ENCODE assay signal across 28 cellular contexts in genomic region chr7:13104128-13104527, GRCh38.
A peak's percentile ranks its signal among the peaks of the same experiment; 100 is the strongest.
DNase-seq lines count a peak whose midpoint lies in the region; ATAC-seq and TF ChIP-seq lines count a peak whose summit lies in the region.
"Had no signal": no experiment of that assay in that cellular context is flagged by ENCODE, and none has a peak within 500 bp of the region (broad histone marks: within the 10 kb centered on the region; RNA-seq: fewer than 3 reads in every experiment).

No MANE protein-coding gene starts in this region.

- TF ChIP-seq POLR2A in right lobe of liver (IDR thresholded peaks at IDR 0.05): no peak

- CTCF ChIA-PET in WTC11 (lab: Charles Lee): interaction anchor here (0.9 kb wide), 1 partner anchor 418 kb away, joined by 3 read pairs; no protein-coding TSS in a partner anchor

- intact Hi-C loops in right lobe of liver (cut with DNase I) (no loop called here), cardiac septum (cut with DNase I) (no loop called here)

- WGBS in right lobe of liver (ENCODE audit: insufficient coverage, low coverage, low lambda C conversion rate, missing lambda C conversion rate): 16% methylated on average over 1 of the region's 1 CpG

- H3K36me3 Mint-ChIP-seq in WTC11 (no peaks in the 10 kb centered on the region), glutamatergic neuron (ENCODE audit: unreplicated experiment) (no peaks in the 10 kb centered on the region)
- H3K36me3 Mint-ChIP-seq: activated naive CD4-positive, alpha-beta T cell treated with anti-CD3 and anti-CD28 coated beads, Interleukin-2, amount 50 U/mL, for 24 hours; memory B cell had no signal

- H3K4me3 Mint-ChIP-seq in WTC11: no peak overlapping the region
- H3K4me3 Mint-ChIP-seq in glutamatergic neuron (ENCODE audit: unreplicated experiment): no peak overlapping the region
- H3K4me3 Mint-ChIP-seq: activated naive CD4-positive, alpha-beta T cell treated with anti-CD3 and anti-CD28 coated beads, Interleukin-2, amount 50 U/mL, for 24 hours; memory B cell; neural crest cell had no signal

- POLR2A ChIA-PET in WTC11 (lab: Charles Lee): no interaction called here

- H3K4me1 ChIP-seq in right lobe of liver: peaks cover 0 to 4% (median 0%) of the 10 kb centered on the region in 4 donors
- H3K4me1 ChIP-seq: suprapubic skin had no signal

- H3K9me3 Mint-ChIP-seq in WTC11 (no peaks in the 10 kb centered on the region), glutamatergic neuron (ENCODE audit: unreplicated experiment) (no peaks in the 10 kb centered on the region)
- H3K9me3 Mint-ChIP-seq: activated naive CD4-positive, alpha-beta T cell treated with anti-CD3 and anti-CD28 coated beads, Interleukin-2, amount 50 U/mL, for 24 hours; activated T-helper 2 cell treated with anti-CD3 and anti-CD28 coated beads, Interferon-gamma antibody, Interleukin-2, Interleukin-4, amounts not matched to agents 10 μg/mL and 5 μg/mL and 100 μg/mL, durations not matched to agents 14 hours and 24 hours and 36 hours; memory B cell had no signal

- TF ChIP-seq CTCF in WTC11 (IDR thresholded peaks at IDR 0.05) (no peak), right lobe of liver (IDR thresholded peaks at IDR 0.05) (no peak), glutamatergic neuron (IDR thresholded peaks at IDR 0.05; ENCODE audit: partially characterized antibody, unreplicated experiment) (no peak)

- no peaks in the 10 kb centered on the region for H3K36me3 ChIP-seq in right lobe of liver
- H3K36me3 ChIP-seq: suprapubic skin had no signal

- no peaks in the 10 kb centered on the region for H3K27me3 Mint-ChIP-seq in WTC11 (ENCODE audit: low read depth)
- no peaks in the 10 kb centered on the region for H3K27me3 Mint-ChIP-seq in glutamatergic neuron (ENCODE audit: unreplicated experiment)
- H3K27me3 Mint-ChIP-seq: activated naive CD4-positive, alpha-beta T cell treated with anti-CD3 and anti-CD28 coated beads, Interleukin-2, amount 50 U/mL, for 24 hours; memory B cell had no signal

- peak; percentile 53 for DNase-seq in DMS53 treated with DMSO at 0.1 percent for 48 hours (lab: John Stamatoyannopoulos, UW; ENCODE audit: unreplicated experiment)
- peak; percentile 57 for DNase-seq in MV-4-11 (lab: John Stamatoyannopoulos, UW)
- DNase-seq in WTC11 (ENCODE audit: low spot score): no peak
- no peak for DNase-seq in right lobe of liver
- no peak for DNase-seq in glutamatergic neuron
- DNase-seq in activated CD4-positive, alpha-beta T cell treated with anti-CD3 and anti-CD28 coated beads for 48 hours: no peak
- no peak for DNase-seq in cardiac septum (ENCODE audit: low spot score)
- DNase-seq: activated CD4-positive, alpha-beta T cell treated with anti-CD3 and anti-CD28 coated beads, Interleukin-2, amount 50 U/mL, for 4 hours; activated CD4-positive, CD25-positive, alpha-beta regulatory T cell; amygdala; C1 segment of cervical spinal cord; effector CD4-positive, alpha-beta T cell; foreskin keratinocyte; GM23248; left colon; NCI-H1436; NCI-H345; NCI-H748 treated with DMSO at 0.1 percent for 48 hours; right cardiac atrium; stimulated activated CD4-positive, alpha-beta T cell treated with anti-CD3 and anti-CD28 coated beads, Interleukin-4, amount 100 ng/mL, for 1 hour; SW 1271; T-helper 9 cell had no signal

- ATAC-seq in WTC11: no peak
- peak in 3 of 4 donors; percentile 50 to 90 (median 53) for ATAC-seq in right lobe of liver
- ATAC-seq: foreskin keratinocyte, left colon, right cardiac atrium, Right ventricle myocardium inferior had no signal

- no peaks in the 10 kb centered on the region for H3K9me3 ChIP-seq in right lobe of liver
- H3K9me3 ChIP-seq: suprapubic skin had no signal

- H3K4me1 Mint-ChIP-seq in WTC11 (no peaks in the 10 kb centered on the region), glutamatergic neuron (ENCODE audit: low read depth, unreplicated experiment) (no peaks in the 10 kb centered on the region)
- H3K4me1 Mint-ChIP-seq: activated naive CD4-positive, alpha-beta T cell treated with anti-CD3 and anti-CD28 coated beads, Interleukin-2, amount 50 U/mL, for 24 hours had no signal

- H3K4me3 ChIP-seq in right lobe of liver: no peak overlapping the region
- H3K4me3 ChIP-seq: GM23248, suprapubic skin had no signal

- no peak overlapping the region for H3K27ac ChIP-seq in right lobe of liver
- H3K27ac ChIP-seq: foreskin keratinocyte, GM23248, suprapubic skin had no signal

- H3K27me3 ChIP-seq in right lobe of liver: no peaks in the 10 kb centered on the region
- H3K27me3 ChIP-seq: foreskin keratinocyte, suprapubic skin had no signal

- no peak overlapping the region for H3K27ac Mint-ChIP-seq in WTC11
- H3K27ac Mint-ChIP-seq in glutamatergic neuron (ENCODE audit: unreplicated experiment): no peak overlapping the region
- H3K27ac Mint-ChIP-seq: activated naive CD4-positive, alpha-beta T cell treated with anti-CD3 and anti-CD28 coated beads, Interleukin-2, amount 50 U/mL, for 24 hours; activated T-helper 2 cell treated with anti-CD3 and anti-CD28 coated beads, Interferon-gamma antibody, Interleukin-2, Interleukin-4, amounts not matched to agents 10 μg/mL and 5 μg/mL and 100 μg/mL, durations not matched to agents 14 hours and 24 hours and 36 hours; memory B cell had no signal

TF ChIP-seq in WTC11, 78 proteins besides CTCF, POLR2A, EP300 and RAD21:
- TF ChIP-seq GRHL2 (CRISPR knock-in tag; IDR thresholded peaks at IDR 0.05; ENCODE audit: insufficient replicate concordance, severe bottlenecking) (no peak), GABPB1 (CRISPR knock-in tag; IDR thresholded peaks at IDR 0.05) (peak; percentile 54; the same call in 1 of the 2 replicates), RELA (CRISPR knock-in tag; IDR thresholded peaks at IDR 0.05; ENCODE audit: borderline replicate concordance) (no peak)

Comparison
In these comparisons a context has a peak if more than half of its experiments do, and no peak if none do; other contexts are left out.
1. DNase-seq: peak in DMS53 treated with DMSO at 0.1 percent for 48 hours (single experiment) and MV-4-11 (single experiment); none in WTC11 (single experiment), right lobe of liver (0 of 3), glutamatergic neuron (single experiment), activated CD4-positive, alpha-beta T cell treated with anti-CD3 and anti-CD28 coated beads for 48 hours (single experiment) and cardiac septum (single experiment).